ENCODE assay signal across 11 cellular contexts in genomic region chr4:181775298-181775697, GRCh38.
"Had no signal": no experiment of that assay in that cellular context is flagged by ENCODE, and none has a peak within 500 bp of the region (broad histone marks: within the 10 kb centered on the region; RNA-seq: fewer than 3 reads in every experiment).

No MANE protein-coding gene starts in this region.

- ATAC-seq: GM23338, HCT116 had no signal

- H3K36me3 ChIP-seq: HAP-1 had no signal

- H3K9me3 ChIP-seq: HAP-1 had no signal

- FAIRE-seq: H1, H54 had no signal

- H3K4me2 ChIP-seq: GM23338 had no signal

- H3K4me1 ChIP-seq: HAP-1 had no signal

- H3K4me3 ChIP-seq: GM23248, GM23338, HAP-1 had no signal

- DNase-seq: GM23248, GOT3, H7, H9, HCEC 1CT, HFFc6 had no signal

- H3K27ac ChIP-seq: GM23248 had no signal

- H2AFZ ChIP-seq: GM23248, GM23338 had no signal

- H3K9ac ChIP-seq: GM23248 had no signal
